In the genomic region with DNA sequence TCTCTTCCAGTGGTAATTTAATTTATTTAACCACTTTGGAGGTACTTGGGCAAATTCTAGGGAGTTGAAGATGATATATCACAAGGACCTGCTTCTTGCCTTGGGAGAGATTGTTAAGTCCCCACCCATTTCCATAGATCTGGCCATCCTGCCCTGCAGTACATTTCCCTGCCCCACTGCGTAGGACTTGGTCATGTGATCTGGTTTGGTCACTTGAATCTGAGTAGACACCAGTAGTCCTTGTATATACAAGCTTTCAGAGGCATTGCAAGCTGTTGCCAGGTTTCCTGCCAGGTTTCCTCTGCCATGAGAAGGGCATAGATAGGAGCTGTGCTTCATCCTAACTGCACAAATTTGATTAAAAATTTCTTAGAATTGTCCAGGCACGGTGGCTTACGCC, we compare ENCODE assay signal across 21 cellular contexts.
"Had no signal": no experiment of that assay in that cellular context is flagged by ENCODE, and none has a peak within 500 bp of the region (broad histone marks: within the 10 kb centered on the region; RNA-seq: fewer than 3 reads in every experiment).

No MANE protein-coding gene starts in this region.

- H3K27ac Mint-ChIP-seq: effector memory CD8-positive, alpha-beta T cell; memory B cell; natural killer cell; stimulated activated memory B cell treated with anti-CD40 and anti-IgM and Interleukin-4, amounts not matched to agents 10 μg/mL and 1 μg/mL and 100 μg/mL, for 72 hours; stimulated activated naive CD8-positive, alpha-beta T cell treated with anti-CD3 and anti-CD28 coated beads, Interleukin-15, Interleukin-2, amounts not matched to agents 100 ng/mL and 50 ng/mL, for 24 hours had no signal

- FAIRE-seq: keratinocyte, urothelium cell line had no signal

- H3K27me3 ChIP-seq: ovary, sigmoid colon, spleen, tibial nerve, upper lobe of left lung had no signal

- H3K27me3 Mint-ChIP-seq: effector memory CD8-positive, alpha-beta T cell had no signal

- H3K9me3 ChIP-seq: ovary, psoas muscle, sigmoid colon, spleen, thoracic aorta, tibial nerve, upper lobe of left lung had no signal

- DNase-seq: cortex of kidney; effector memory CD8-positive, alpha-beta T cell; natural killer cell; occipital lobe; ovary; posterior cingulate gyrus; psoas muscle; right cardiac atrium; sigmoid colon; spleen; stimulated activated CD4-positive, alpha-beta T cell treated with anti-CD3 and anti-CD28 coated beads, Interleukin-4, amount 100 ng/mL, for 4 hours; upper lobe of left lung had no signal

- H3K4me1 Mint-ChIP-seq: memory B cell; natural killer cell; stimulated activated memory B cell treated with anti-CD40 and anti-IgM and Interleukin-4, amounts not matched to agents 10 μg/mL and 1 μg/mL and 100 μg/mL, for 72 hours had no signal

- H3K36me3 Mint-ChIP-seq: memory B cell; natural killer cell; stimulated activated memory B cell treated with anti-CD40 and anti-IgM and Interleukin-4, amounts not matched to agents 10 μg/mL and 1 μg/mL and 100 μg/mL, for 72 hours had no signal

- ATAC-seq: effector memory CD8-positive, alpha-beta T cell; left lobe of liver; natural killer cell; psoas muscle; right cardiac atrium; stimulated activated memory B cell treated with anti-CD40 and anti-IgM and Interleukin-4, amounts not matched to agents 10 μg/mL and 1 μg/mL and 100 μg/mL, for 72 hours had no signal

- H3K36me3 ChIP-seq: ovary, sigmoid colon, spleen, thoracic aorta, tibial nerve, upper lobe of left lung had no signal

- H3K4me3 ChIP-seq: lung, ovary, psoas muscle, sigmoid colon, spleen, thoracic aorta, tibial nerve, upper lobe of left lung had no signal

- H3K27ac ChIP-seq: ovary, psoas muscle, sigmoid colon, spleen, thoracic aorta, tibial nerve, upper lobe of left lung had no signal

- H3K9me3 Mint-ChIP-seq: effector memory CD8-positive, alpha-beta T cell; memory B cell; stimulated activated memory B cell treated with anti-CD40 and anti-IgM and Interleukin-4, amounts not matched to agents 10 μg/mL and 1 μg/mL and 100 μg/mL, for 72 hours; stimulated activated naive CD8-positive, alpha-beta T cell treated with anti-CD3 and anti-CD28 coated beads, Interleukin-15, Interleukin-2, amounts not matched to agents 100 ng/mL and 50 ng/mL, for 24 hours had no signal

- H3K4me1 ChIP-seq: psoas muscle, sigmoid colon, spleen, tibial nerve, upper lobe of left lung had no signal

- H3K4me3 Mint-ChIP-seq: effector memory CD8-positive, alpha-beta T cell; memory B cell; natural killer cell; stimulated activated memory B cell treated with anti-CD40 and anti-IgM and Interleukin-4, amounts not matched to agents 10 μg/mL and 1 μg/mL and 100 μg/mL, for 72 hours; stimulated activated naive CD8-positive, alpha-beta T cell treated with anti-CD3 and anti-CD28 coated beads, Interleukin-15, Interleukin-2, amounts not matched to agents 100 ng/mL and 50 ng/mL, for 24 hours had no signal
